In the genomic region with DNA sequence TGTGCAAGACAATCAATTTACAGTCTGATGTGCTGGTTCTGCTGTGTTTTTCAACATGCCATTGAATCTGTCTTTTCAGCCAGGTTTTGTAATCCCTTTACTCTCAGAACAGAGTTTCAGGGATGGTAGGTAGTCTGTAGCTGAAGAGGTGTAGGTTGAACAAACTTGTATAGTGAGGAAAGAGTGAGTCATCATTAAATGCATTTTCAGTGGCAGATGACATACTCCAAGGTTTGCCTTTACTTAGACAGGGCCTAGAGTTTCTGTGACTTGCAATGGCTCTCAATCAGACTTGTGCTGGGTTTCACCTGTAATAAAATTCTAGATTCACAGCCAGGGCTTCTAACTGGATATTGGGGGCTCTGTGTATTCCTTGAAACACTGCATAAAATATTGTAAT, we compare ENCODE assay signal across 15 cellular contexts.
DNase-seq lines count a peak whose midpoint lies in the region; ATAC-seq and TF ChIP-seq lines count a peak whose summit lies in the region.
"Had no signal": no experiment of that assay in that cellular context is flagged by ENCODE, and none has a peak within 500 bp of the region (broad histone marks: within the 10 kb centered on the region; RNA-seq: fewer than 3 reads in every experiment).

No MANE protein-coding gene starts in this region.

- H4K8ac ChIP-seq in H9 (replicated peaks; ENCODE audit: insufficient read length, low read depth, low read length), result no peak overlapping the region

- no peaks in the 10 kb centered on the region for H3K9me3 ChIP-seq in RWPE2 (ENCODE audit: severe bottlenecking)
- H3K9me3 ChIP-seq in left lung, result no peaks in the 10 kb centered on the region
- H3K9me3 ChIP-seq in H9 (ENCODE audit: control insufficient read depth, low read depth, low read length), result no peaks in the 10 kb centered on the region
- H3K9me3 ChIP-seq: prostate gland, suprapubic skin had no signal

- H4K5ac ChIP-seq in H9 (ENCODE audit: insufficient read length, low read depth, low read length), result no peak overlapping the region

- H3K14ac ChIP-seq in H9 (ENCODE audit: insufficient read depth, low read length), result no peak overlapping the region

- ATAC-seq in HG03565 (IDR thresholded peaks at IDR 0.05; ENCODE audit: unreplicated experiment), result peak; percentile 53
- ATAC-seq in RWPE2 (ENCODE audit: low read depth), result peak; percentile 91
- peak; percentile 81 for ATAC-seq in left lung

- no peaks in the 10 kb centered on the region for H3K79me2 ChIP-seq in H9 (ENCODE audit: insufficient read depth, low read length)

- H2BK15ac ChIP-seq in H9 (ENCODE audit: low read depth, low read length), result no peak overlapping the region

- no peak overlapping the region for H3K18ac ChIP-seq in H9 (ENCODE audit: insufficient read length, low read depth, low read length)

- CTCF ChIA-PET in Calu3 (lab: Charles Lee), result no interaction called here

- H3K4me1 ChIP-seq in RWPE2 (ENCODE audit: insufficient read depth, poor library complexity, severe bottlenecking) (no peaks in the 10 kb centered on the region), left lung (no peaks in the 10 kb centered on the region), H9 (ENCODE audit: insufficient read depth, low read length) (peaks cover 2% of the 10 kb centered on the region; the same call in 1 of the 2 replicates)
- H3K4me1 ChIP-seq: prostate gland had no signal

- H3T11ph ChIP-seq in H9 (ENCODE audit: low read length), result no peak overlapping the region

- no peak overlapping the region for H3K9ac ChIP-seq in H9 (ENCODE audit: extremely low read depth, insufficient read length, low read length)

- no peak for TF ChIP-seq CTCF in RWPE2 (IDR thresholded peaks at IDR 0.05; ENCODE audit: poor library complexity, severe bottlenecking)
- TF ChIP-seq CTCF in left lung (IDR thresholded peaks at IDR 0.05), result no peak
- TF ChIP-seq CTCF in Calu3 (IDR thresholded peaks at IDR 0.05; ENCODE audit: unreplicated experiment), result no peak
- no peak for TF ChIP-seq CTCF in H9 (conservative IDR thresholded peaks at IDR 0.05)

- H2BK20ac ChIP-seq in H9 (ENCODE audit: low read depth, low read length, poor library complexity, severe bottlenecking), result no peak overlapping the region

- no peak overlapping the region for H2BK5ac ChIP-seq in H9 (ENCODE audit: insufficient read length, low read length)

- H2AFZ ChIP-seq in H9 (ENCODE audit: low read length), result no peak overlapping the region

- no peak overlapping the region for H3K4me2 ChIP-seq in H9 (ENCODE audit: insufficient read depth, insufficient read length, low read length)

- H3K4me3 ChIP-seq in RWPE2 (ENCODE audit: severe bottlenecking) (no peak overlapping the region), left lung (no peak overlapping the region)
- H3K4me3 ChIP-seq: prostate gland, suprapubic skin had no signal

- H3K36me3 ChIP-seq in RWPE2 (ENCODE audit: low read depth), result no peaks in the 10 kb centered on the region
- no peaks in the 10 kb centered on the region for H3K36me3 ChIP-seq in left lung
- H3K36me3 ChIP-seq: prostate gland, suprapubic skin had no signal

- H3K79me1 ChIP-seq in H9 (ENCODE audit: insufficient read depth, low read depth, low read length, poor library complexity, severe bottlenecking), result no peaks in the 10 kb centered on the region

- H3K27me3 Mint-ChIP-seq in Calu3 (ENCODE audit: unreplicated experiment) (peaks cover 46% of the 10 kb centered on the region), H9 (ENCODE audit: low read depth) (peaks cover 3% of the 10 kb centered on the region)

- H3K27ac Mint-ChIP-seq in Calu3 (ENCODE audit: unreplicated experiment) (no peak overlapping the region), H9 (no peak overlapping the region)
- H3K27ac Mint-ChIP-seq: endodermal cell had no signal

- H3K4ac ChIP-seq in H9 (ENCODE audit: low read depth, low read length), result no peak overlapping the region

- H3K23ac ChIP-seq in H9 (ENCODE audit: insufficient read length, low read depth, low read length), result no peak overlapping the region

- no peaks in the 10 kb centered on the region for H4K20me1 ChIP-seq in H9 (ENCODE audit: control insufficient read depth, insufficient read depth, insufficient read length)

- H3K9me3 Mint-ChIP-seq in Calu3 (ENCODE audit: low read depth, unreplicated experiment), result no peaks in the 10 kb centered on the region
- H3K9me3 Mint-ChIP-seq in H9, result no peaks in the 10 kb centered on the region
- H3K9me3 Mint-ChIP-seq: endodermal cell had no signal

- H3K4me3 Mint-ChIP-seq in Calu3 (ENCODE audit: low read depth, unreplicated experiment), result no peak overlapping the region
- no peak overlapping the region for H3K4me3 Mint-ChIP-seq in H9
- H3K4me3 Mint-ChIP-seq: endodermal cell had no signal

- no peak overlapping the region for H3K56ac ChIP-seq in H9 (ENCODE audit: insufficient read length, low read depth, low read length)

- H3K27me3 ChIP-seq in RWPE2 (ENCODE audit: insufficient read depth, poor library complexity, severe bottlenecking), result no peaks in the 10 kb centered on the region
- peaks cover 0 to 9% of the 10 kb centered on the region in 2 donors for H3K27me3 ChIP-seq in left lung
- H3K27me3 ChIP-seq in H9 (ENCODE audit: insufficient read depth, low read length), result no peaks in the 10 kb centered on the region
- H3K27me3 ChIP-seq: suprapubic skin had no signal

- no peak overlapping the region for H2BK12ac ChIP-seq in H9 (ENCODE audit: insufficient read length, low read depth, low read length)

- no peak overlapping the region for H4K91ac ChIP-seq in H9 (ENCODE audit: insufficient read length, low read depth, low read length)

- intact Hi-C loops in left lung (cut with DNase I), result no loop called here
- intact Hi-C loops in Calu3 (cut with micrococcal nuclease; ENCODE audit: unreplicated experiment), result no loop called here

- H3K27ac ChIP-seq in RWPE2 (ENCODE audit: poor library complexity, severe bottlenecking) (no peak overlapping the region), left lung (no peak overlapping the region), H9 (ENCODE audit: insufficient read length, low read depth, low read length) (no peak overlapping the region)
- H3K27ac ChIP-seq: prostate gland, suprapubic skin had no signal

- H3K4me1 Mint-ChIP-seq in Calu3 (ENCODE audit: low read depth, unreplicated experiment) (no peaks in the 10 kb centered on the region), H9 (peaks cover 11 to 18% of the 10 kb centered on the region in 2 experiments)

- H2AK5ac ChIP-seq in H9 (ENCODE audit: insufficient read length, low read length), result no peak overlapping the region

- no TSS peak for BruUV-seq in Calu3 (replicated peaks; lab: Mats Ljungman, UMichigan)

- H3K23me2 ChIP-seq in H9 (ENCODE audit: insufficient read length, low read depth, low read length, poor library complexity, severe bottlenecking), result no peaks in the 10 kb centered on the region

- no peak overlapping the region for H2BK120ac ChIP-seq in H9 (ENCODE audit: low read depth, low read length, poor library complexity, severe bottlenecking)

- DNase-seq in SIG-M5 treated with dmso at 0.1 percent for 504 hours (lab: John Stamatoyannopoulos, UW; ENCODE audit: unreplicated experiment) (peak; percentile 64), SIG-M5 (lab: John Stamatoyannopoulos, UW) (no peak), RWPE2 (ENCODE audit: low spot score) (no peak), left lung (no peak), Calu3 (no peak), foreskin melanocyte (no peak), H9 (no peak)
- DNase-seq: ACHN; activated CD8-positive, alpha-beta memory T cell treated with anti-CD3 and anti-CD28 coated beads for 24 hours; endodermal cell; hypothalamus; SW 1271 had no signal

- no peaks in the 10 kb centered on the region for H3K36me3 Mint-ChIP-seq in Calu3 (ENCODE audit: insufficient read depth, unreplicated experiment)
- no peaks in the 10 kb centered on the region; a peak in 1 of 7 replicates for H3K36me3 Mint-ChIP-seq in H9 (ENCODE audit: insufficient read depth in 1 of 3, low read depth in 3 of 3)
